ENCODE assay signal across 4 cellular contexts in genomic region chr1:45523975-45524374, GRCh38. TPM values are rescaled to one million over a fixed set of nuclear protein-coding genes. Genes with fewer than 3 reads are reported as not detected.
DNase-seq lines count a peak whose midpoint lies in the region; ATAC-seq and TF ChIP-seq lines count a peak whose summit lies in the region.
"Not testable (repeated sequence)": the region's sequence is repeated elsewhere in the genome, so short reads cannot be mapped to it uniquely, and the experiment has no call there.

No MANE protein-coding gene starts in this region.

- intact Hi-C loops in CD4-positive, alpha-beta T cell (cut with DNase I, micrococcal nuclease), result loop anchor here in 1 of 2 experiments (10.0 kb wide), 1 partner anchor 161 kb away; the partner anchor contains the start of genes GPBP1L1 and TMEM69
- intact Hi-C loops in Panc1 (cut with micrococcal nuclease; ENCODE audit: unreplicated experiment), result loop anchor here (5.0 kb wide), 1 partner anchor 33 kb away; no protein-coding TSS in a partner anchor

- peaks cover 22% of the 10 kb centered on the region for H4K20me1 ChIP-seq in smooth muscle cell (ENCODE audit: low read depth)

- H3K4me1 ChIP-seq in Panc1 (ENCODE audit: control insufficient read depth, insufficient read depth, low read length), result peaks cover 17% of the 10 kb centered on the region
- H3K4me1 ChIP-seq in smooth muscle cell (ENCODE audit: low read depth), result not testable (repeated sequence)

- not testable (repeated sequence) for TF ChIP-seq CTCF in CD4-positive, alpha-beta T cell (IDR thresholded peaks at IDR 0.05); Panc1 (IDR thresholded peaks at IDR 0.05); glutamatergic neuron (IDR thresholded peaks at IDR 0.05; ENCODE audit: partially characterized antibody, unreplicated experiment); smooth muscle cell (IDR thresholded peaks at IDR 0.05; ENCODE audit: borderline replicate concordance, insufficient read depth, poor library complexity, severe bottlenecking)

- H3K27ac Mint-ChIP-seq in CD4-positive, alpha-beta T cell, result not testable (repeated sequence)
- H3K27ac Mint-ChIP-seq in glutamatergic neuron (ENCODE audit: unreplicated experiment), result peak overlapping the region; percentile 99

- H3K4me2 ChIP-seq in smooth muscle cell, result not testable (repeated sequence)

- 84% methylated on average over 10 of the region's 10 CpGs for WGBS in smooth muscle cell (ENCODE audit: low lambda C conversion rate)

- not testable (repeated sequence) for BruUV-seq in Panc1 (replicated peaks; lab: Mats Ljungman, UMichigan)

- POLR2A ChIA-PET in CD4-positive, alpha-beta T cell (lab: Charles Lee), result interaction anchor here (0.6 to 1.7 kb wide), 3 partner anchors 20 to 723 kb away, joined by 3 to 6 read pairs (median 4); partner anchors contain the start of gene AKR1A1
- POLR2A ChIA-PET in Panc1 (lab: Charles Lee), result not testable (repeated sequence)

- H3F3A ChIP-seq in smooth muscle cell (ENCODE audit: low read depth), result peaks cover 11% of the 10 kb centered on the region

- not testable (repeated sequence) for H3K27me3 Mint-ChIP-seq in CD4-positive, alpha-beta T cell
- H3K27me3 Mint-ChIP-seq in glutamatergic neuron (ENCODE audit: unreplicated experiment), result peaks cover 32% of the 10 kb centered on the region

- CTCF ChIA-PET in CD4-positive, alpha-beta T cell (lab: Charles Lee); Panc1 (lab: Charles Lee): not testable (repeated sequence)

- H3K27ac ChIP-seq in CD4-positive, alpha-beta T cell (ENCODE audit: low read depth, low read length), result not testable (repeated sequence)
- H3K27ac ChIP-seq in Panc1 (ENCODE audit: low read length) (peak overlapping the region; percentile 99), smooth muscle cell (ENCODE audit: low read depth) (peak overlapping the region; percentile 94)

- peaks cover 26% of the 10 kb centered on the region for H3K4me1 Mint-ChIP-seq in CD4-positive, alpha-beta T cell (ENCODE audit: low read depth)
- peaks cover 36% of the 10 kb centered on the region for H3K4me1 Mint-ChIP-seq in glutamatergic neuron (ENCODE audit: low read depth, unreplicated experiment)

- not testable (repeated sequence) for H3K9ac ChIP-seq in smooth muscle cell (ENCODE audit: low read depth)

- not testable (repeated sequence) for H3K4me3 ChIP-seq in Panc1 (ENCODE audit: low read depth in 2 of 2, low read length in 2 of 2); smooth muscle cell

- H2AFZ ChIP-seq in smooth muscle cell (ENCODE audit: low read depth), result not testable (repeated sequence)

- peaks cover 19% of the 10 kb centered on the region for H3K36me3 Mint-ChIP-seq in CD4-positive, alpha-beta T cell (ENCODE audit: low read depth)
- not testable (repeated sequence) for H3K36me3 Mint-ChIP-seq in glutamatergic neuron (ENCODE audit: unreplicated experiment)

- in situ Hi-C loops in Panc1 (cut with HindIII; ENCODE audit: low pct_unique_long_range_greater_than_20kb, low sequenced_read_pairs), result not testable (repeated sequence)

- H3K36me3 ChIP-seq in Panc1 (ENCODE audit: control insufficient read depth, insufficient read depth, low read length); smooth muscle cell (ENCODE audit: low read depth): not testable (repeated sequence)

- H3K9me3 Mint-ChIP-seq in CD4-positive, alpha-beta T cell, result not testable (repeated sequence)
- H3K9me3 Mint-ChIP-seq in glutamatergic neuron (ENCODE audit: unreplicated experiment), result peaks cover 19% of the 10 kb centered on the region

- H3K79me2 ChIP-seq in smooth muscle cell (ENCODE audit: low read depth), result peaks cover 24% of the 10 kb centered on the region

- H3K27me3 ChIP-seq in CD4-positive, alpha-beta T cell (ENCODE audit: control insufficient read depth, insufficient read depth, low read length); Panc1 (ENCODE audit: control insufficient read depth, insufficient read depth, low read length); smooth muscle cell (ENCODE audit: low read depth): not testable (repeated sequence)

- H3K9me3 ChIP-seq in CD4-positive, alpha-beta T cell (ENCODE audit: control insufficient read depth, low read length); Panc1 (ENCODE audit: control insufficient read depth, insufficient read depth, low read depth, low read length); smooth muscle cell (replicated peaks; ENCODE audit: low read depth): not testable (repeated sequence)

- DNase-seq in CD4-positive, alpha-beta T cell; Panc1 (ENCODE audit: low read depth, low spot score); glutamatergic neuron; smooth muscle cell (lab: John Stamatoyannopoulos, UW; ENCODE audit: unreplicated experiment): not testable (repeated sequence)

- ATAC-seq in CD4-positive, alpha-beta T cell (ENCODE audit: poor library complexity); Panc1: not testable (repeated sequence)

- H3K4me3 Mint-ChIP-seq in CD4-positive, alpha-beta T cell, result peak overlapping the region; percentile 11
- H3K4me3 Mint-ChIP-seq in glutamatergic neuron (ENCODE audit: unreplicated experiment), result not testable (repeated sequence)

RNA-seq across cellular contexts. Expression of gene PRDX1, which starts 2.3 kb away (rescaled TPM):
- total RNA-seq in CD4-positive, alpha-beta T cell, result 10 to 100 TPM; 18.1 to 24.1 TPM
- total RNA-seq in Panc1 (2021; ENCODE audit: unreplicated experiment) (719 TPM), glutamatergic neuron (ENCODE audit: unreplicated experiment) (1,754 TPM), smooth muscle cell (299 and 303 TPM in 2 replicates)
- polyA plus RNA-seq in Panc1 (2012; ENCODE audit: insufficient read length), result 654 TPM
- polyA plus RNA-seq in smooth muscle cell, result 369 and 409 TPM in 2 replicates

RNA-seq across cellular contexts. Expression of gene MMACHC, which starts 23.9 kb away (rescaled TPM):
- total RNA-seq in CD4-positive, alpha-beta T cell, result under 1 TPM; 0.27 to 0.81 TPM
- total RNA-seq in Panc1 (2021; ENCODE audit: unreplicated experiment), result 10.7 TPM
- 7.3 TPM for polyA plus RNA-seq in Panc1 (2012; ENCODE audit: insufficient read length)
- 2.5 TPM for total RNA-seq in glutamatergic neuron (ENCODE audit: unreplicated experiment)
- total RNA-seq in smooth muscle cell, result 2.5 and 3.0 TPM in 2 replicates
- polyA plus RNA-seq in smooth muscle cell, result 1.3 and 1.8 TPM in 2 replicates

RNA-seq across cellular contexts. Expression of gene CCDC163, which starts 24.1 kb away (rescaled TPM):
- under 1 TPM; 0.42 to 0.58 TPM for total RNA-seq in CD4-positive, alpha-beta T cell
- total RNA-seq in Panc1 (2021; ENCODE audit: unreplicated experiment) (3.3 TPM), glutamatergic neuron (ENCODE audit: unreplicated experiment) (9.8 TPM), smooth muscle cell (0.18 and 2.4 TPM in 2 replicates)
- 1.1 TPM for polyA plus RNA-seq in Panc1 (2012; ENCODE audit: insufficient read length)
- 1.3 and 2.1 TPM in 2 replicates for polyA plus RNA-seq in smooth muscle cell

RNA-seq across cellular contexts. Expression of gene AKR1A1, which starts 26.7 kb away (rescaled TPM):
- 10 to 100 TPM; 25.3 to 31.0 TPM for total RNA-seq in CD4-positive, alpha-beta T cell
- total RNA-seq in Panc1 (2021; ENCODE audit: unreplicated experiment) (142 TPM), glutamatergic neuron (ENCODE audit: unreplicated experiment) (182 TPM), smooth muscle cell (64.1 and 91.4 TPM in 2 replicates)
- polyA plus RNA-seq in Panc1 (2012; ENCODE audit: insufficient read length), result 132 TPM
- polyA plus RNA-seq in smooth muscle cell, result 135 and 148 TPM in 2 replicates

RNA-seq across cellular contexts. Expression of gene TESK2, which starts 33.0 kb away (rescaled TPM):
- total RNA-seq in CD4-positive, alpha-beta T cell, result 1 to 10 TPM; 2.8 to 3.4 TPM
- 3.3 TPM for total RNA-seq in Panc1 (2021; ENCODE audit: unreplicated experiment)
- 2.3 TPM for polyA plus RNA-seq in Panc1 (2012; ENCODE audit: insufficient read length)
- 3.3 TPM for total RNA-seq in glutamatergic neuron (ENCODE audit: unreplicated experiment)
- 3.4 and 4.3 TPM in 2 replicates for total RNA-seq in smooth muscle cell
- 1.3 and 2.3 TPM in 2 replicates for polyA plus RNA-seq in smooth muscle cell

Comparison
In these comparisons a context has a peak if more than half of its experiments do, and no peak if none do; other contexts are left out.
1. RNA of gene PRDX1, which starts 2.3 kb away (total RNA-seq): 1,754 TPM in glutamatergic neuron (single experiment), 719 TPM in Panc1 (single experiment) and 299 to 303 TPM in smooth muscle cell; 18.1 to 24.1 TPM in CD4-positive, alpha-beta T cell; every median in the first group is over 10 times any median in the second.